8 cellular contexts compared by ENCODE assay signal in the genomic region with DNA sequence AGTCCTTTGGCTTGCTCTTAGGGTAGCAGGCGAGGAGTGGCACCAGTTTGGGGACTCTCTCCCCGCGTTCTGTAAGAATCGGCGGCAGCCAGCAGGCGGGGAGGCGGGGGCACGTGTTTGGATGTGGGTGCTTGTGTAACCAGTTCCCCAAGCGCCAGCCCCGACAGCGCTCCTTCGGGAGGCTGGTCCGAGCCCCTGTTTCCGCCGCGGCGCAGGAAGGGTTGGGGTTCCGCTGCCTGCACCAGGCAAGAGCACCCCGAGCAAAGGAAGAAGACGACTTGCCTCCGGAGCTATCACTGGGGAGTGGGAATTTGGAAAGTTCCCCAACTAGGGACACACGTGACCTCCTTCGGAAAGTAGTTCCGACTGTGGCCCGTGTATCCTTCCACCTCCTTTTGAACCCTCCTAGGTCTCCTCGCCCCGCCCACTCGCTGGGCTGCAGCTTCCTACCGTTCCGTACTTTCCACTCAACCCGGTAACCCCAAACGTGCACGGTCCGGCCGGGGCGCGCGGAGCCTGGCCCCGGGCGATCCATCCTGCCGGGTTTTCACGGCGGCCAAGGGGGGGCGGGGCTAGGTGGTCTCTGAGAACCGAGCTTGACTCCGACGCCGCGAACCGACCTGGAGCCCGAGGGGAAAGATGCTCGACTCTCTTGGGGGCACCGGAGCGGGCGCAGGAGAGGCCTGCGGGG. TPM values are rescaled to one million over a fixed set of nuclear protein-coding genes. Genes with fewer than 3 reads are reported as not detected.
DNase-seq lines count a peak whose midpoint lies in the region; ATAC-seq and TF ChIP-seq lines count a peak whose summit lies in the region.

No MANE protein-coding gene starts in this region.

- H3K4me2 ChIP-seq in BLaER1 treated with 17β-estradiol and CSF1 and Interleukin-3, amounts not matched to agents 10 nM and 100 nM, result peak overlapping the region; percentile 84 to 98 (median 94)

- H3K27ac ChIP-seq in BLaER1 treated with 17β-estradiol and CSF1 and Interleukin-3, amounts not matched to agents 10 nM and 100 nM, result peak overlapping the region; percentile 83 to 98 (median 96); a peak in 21 of 22 replicates
- peak overlapping the region; percentile 93 for H3K27ac ChIP-seq in mesodermal cell (ENCODE audit: low read depth, low read length, severe bottlenecking)

- H3K36me3 ChIP-seq in BLaER1 treated with 17β-estradiol and CSF1 and Interleukin-3, amounts not matched to agents 10 nM and 100 nM, result 0 out of 22 replicates have a peak, but pooled peaks cover 0 to 4% (median 0%) of the 10 kb centered on the region in 11 experiments
- H3K36me3 ChIP-seq in mesodermal cell (ENCODE audit: control insufficient read depth, insufficient read depth, low read length), result no peaks in the 10 kb centered on the region

- peaks cover 34% of the 10 kb centered on the region for H3K4me1 Mint-ChIP-seq in endothelial cell (ENCODE audit: unreplicated experiment)

- ATAC-seq in GM19023 (IDR thresholded peaks at IDR 0.05; ENCODE audit: unreplicated experiment) (peak; percentile 49), HG03280 (IDR thresholded peaks at IDR 0.05; ENCODE audit: unreplicated experiment) (peak; percentile 60)

- DNase-seq in NOMO-1 treated with dmso at 0.1 percent for 144 hours (lab: John Stamatoyannopoulos, UW; ENCODE audit: unreplicated experiment) (peak; percentile 96), endothelial cell (ENCODE audit: low spot score) (peak; percentile 95)
- peak; percentile 94 for DNase-seq in activated CD8-positive, alpha-beta memory T cell treated with anti-CD3 and anti-CD28 coated beads, Interleukin-2, amount 50 U/mL, for 48 hours
- DNase-seq in stimulated activated CD8-positive, alpha-beta memory T cell treated with anti-CD3 and anti-CD28 coated beads, Interleukin-15, amount 100 ng/mL, for 1 hour (ENCODE audit: low read depth), result peak; percentile 83

- H3K36me3 Mint-ChIP-seq in endothelial cell (ENCODE audit: low read depth, unreplicated experiment), result peaks cover 10% of the 10 kb centered on the region

- peak overlapping the region; percentile 93 to 98 (median 96) for H3K9ac ChIP-seq in BLaER1 treated with 17β-estradiol and CSF1 and Interleukin-3, amounts not matched to agents 10 nM and 100 nM

- H3K27me3 ChIP-seq in BLaER1 treated with 17β-estradiol and CSF1 and Interleukin-3, amounts not matched to agents 10 nM and 100 nM, result no peaks in the 10 kb centered on the region

- H3K4me3 Mint-ChIP-seq in endothelial cell (ENCODE audit: unreplicated experiment), result peak overlapping the region; percentile 98

- peaks cover 18% of the 10 kb centered on the region for H3K27me3 Mint-ChIP-seq in endothelial cell (ENCODE audit: unreplicated experiment)

- no peak for TF ChIP-seq CTCF in endothelial cell (IDR thresholded peaks at IDR 0.05; ENCODE audit: unreplicated experiment)

- no peaks in the 10 kb centered on the region for H3K9me3 Mint-ChIP-seq in endothelial cell (ENCODE audit: unreplicated experiment)

- H3K27ac Mint-ChIP-seq in endothelial cell (ENCODE audit: unreplicated experiment), result peak overlapping the region; percentile 91

- H3K9me3 ChIP-seq in BLaER1 treated with 17β-estradiol and CSF1 and Interleukin-3, amounts not matched to agents 10 nM and 100 nM (replicated peaks in 1 of 11), result no peaks in the 10 kb centered on the region
- H3K9me3 ChIP-seq in mesodermal cell (ENCODE audit: control insufficient read depth, low read length), result no peaks in the 10 kb centered on the region

- H3K4me3 ChIP-seq in BLaER1 treated with 17β-estradiol and CSF1 and Interleukin-3, amounts not matched to agents 10 nM and 100 nM, result peak overlapping the region; percentile 73 to 91 (median 84)
- peak overlapping the region; percentile 86 for H3K4me3 ChIP-seq in mesodermal cell (ENCODE audit: extremely low read depth, insufficient read depth, low read length, poor library complexity, severe bottlenecking)

- WGBS in mesodermal cell (ENCODE audit: insufficient coverage in 2 of 2), 2 experiments, result 3 to 4% methylated on average over 44 to 45 of the region's 56 CpGs

- H3K4me1 ChIP-seq in BLaER1 treated with 17β-estradiol and CSF1 and Interleukin-3, amounts not matched to agents 10 nM and 100 nM, result peaks cover 15 to 23% (median 17%) of the 10 kb centered on the region in 10 experiments
- no peaks in the 10 kb centered on the region for H3K4me1 ChIP-seq in mesodermal cell (ENCODE audit: control insufficient read depth, insufficient read depth, low read length, poor library complexity, severe bottlenecking)

- H4K20me1 ChIP-seq in BLaER1 treated with 17β-estradiol and CSF1 and Interleukin-3, amounts not matched to agents 10 nM and 100 nM, result peaks cover 28 to 34% (median 32%) of the 10 kb centered on the region in 11 experiments

RNA-seq across cellular contexts. Expression of gene KLLN, which starts 1.2 kb away (rescaled TPM):
- 0.74 TPM for total RNA-seq in endothelial cell (ENCODE audit: unreplicated experiment)
- polyA plus RNA-seq in mesodermal cell (2013, experiment 1 of 2), result 0.48 TPM
- 0.76 TPM for polyA plus RNA-seq in mesodermal cell (2013, experiment 2 of 2)

RNA-seq across cellular contexts. Expression of gene PTEN, which starts 1.3 kb away (rescaled TPM):
- 71.0 TPM for total RNA-seq in endothelial cell (ENCODE audit: unreplicated experiment)
- 58.4 TPM for polyA plus RNA-seq in mesodermal cell (2013, experiment 1 of 2)
- polyA plus RNA-seq in mesodermal cell (2013, experiment 2 of 2), result 68.0 TPM

RNA-seq across cellular contexts. Expression of gene ATAD1, which starts 44.1 kb away (rescaled TPM):
- 38.0 TPM for total RNA-seq in endothelial cell (ENCODE audit: unreplicated experiment)
- 41.5 TPM for polyA plus RNA-seq in mesodermal cell (2013, experiment 1 of 2)
- 42.6 TPM for polyA plus RNA-seq in mesodermal cell (2013, experiment 2 of 2)

Comparison
In these comparisons a context has a peak if more than half of its experiments do, and no peak if none do; other contexts are left out.
1. Peak in every context shown above with its lines: DNase-seq, ATAC-seq, H3K4me3 ChIP-seq and H3K27ac ChIP-seq.